Comparison of ENCODE assay signal across 8 cellular contexts in genomic region chr7:3300651-3301471, GRCh38. TPM values are rescaled to one million over a fixed set of nuclear protein-coding genes. Genes with fewer than 3 reads are reported as not detected.
DNase-seq lines count a peak whose midpoint lies in the region; ATAC-seq and TF ChIP-seq lines count a peak whose summit lies in the region.

Gene SDK1 (plus strand): TSS chr7:3301252. CDS start chr7:3301587, 335 bp downstream.

- RAD21 ChIA-PET in HCT116 (lab: Charles Lee; ENCODE audit: low non-redundant PET in 1 of 2, low total read pairs in 2 of 2, uncharacterized antibody in 2 of 2, unreplicated experiment in 2 of 2), result interaction anchor here in 1 of 2 experiments (0.8 kb wide), 1 partner anchor 99 kb away, joined by 3 read pairs; no protein-coding TSS in a partner anchor

- no peaks in the 10 kb centered on the region for H3K79me2 ChIP-seq in HCT116 (ENCODE audit: insufficient read depth, low read length)

- H3K27ac ChIP-seq in HCT116 (ENCODE audit: low read depth, low read length), result no peak within 1 kb of the TSS
- H3K27ac ChIP-seq in left ventricle myocardium inferior (replicated peaks), result peak within 1 kb of the TSS; percentile 38
- no peak within 1 kb of the TSS for H3K27ac ChIP-seq in psoas muscle

- no peak within 1 kb of the TSS for H2AFZ ChIP-seq in HCT116 (ENCODE audit: low read depth, low read length, poor library complexity, severe bottlenecking)

- H3K4me1 ChIP-seq in HCT116 (ENCODE audit: control insufficient read depth in 1 of 2, insufficient read depth in 2 of 2, low read length in 2 of 2), result peaks cover 0 to 2% of the 10 kb centered on the region in 2 experiments; a peak in 1 of 4 replicates
- H3K4me1 ChIP-seq in left ventricle myocardium inferior, result peaks cover 21% of the 10 kb centered on the region
- H3K4me1 ChIP-seq in psoas muscle, result no peaks in the 10 kb centered on the region

- TF ChIP-seq CTCF in HCT116 (IDR thresholded peaks at IDR 0.05 in 2 of 3, conservative IDR thresholded peaks at IDR 0.05 in 1 of 3; ENCODE audit: borderline replicate concordance in 1 of 3, insufficient read depth in 1 of 3, low read depth in 2 of 3, low read length in 2 of 3) (peak; percentile 44 to 74 (median 60); a peak in 5 of 6 replicates), NB4 (IDR thresholded peaks at IDR 0.05; ENCODE audit: low read depth, low read length) (peak; percentile 19), left ventricle myocardium inferior (IDR thresholded peaks at IDR 0.05; ENCODE audit: borderline replicate concordance) (peak; percentile 91), psoas muscle (IDR thresholded peaks at IDR 0.05) (peak; percentile 93)

- TF ChIP-seq RAD21 in HCT116 (IDR thresholded peaks at IDR 0.05; ENCODE audit: low read depth), result peak; percentile 72

- H4K20me1 ChIP-seq in HCT116 (ENCODE audit: insufficient read depth), result no peaks in the 10 kb centered on the region

- intact Hi-C loops in HCT116 (cut with micrococcal nuclease) (loop anchor here (5.0 to 10.0 kb wide), 3 partner anchors 374 to 1334 kb away; no protein-coding TSS in a partner anchor), left ventricle myocardium inferior (cut with micrococcal nuclease) (no loop called here), psoas muscle (cut with DNase I) (loop anchor here in 1 of 2 donors (10.0 kb wide), 1 partner anchor 594 kb away; no protein-coding TSS in a partner anchor)

- H3K9me3 ChIP-seq in HCT116 (ENCODE audit: control insufficient read depth in 1 of 2, insufficient read depth in 1 of 2, low read depth in 1 of 2, low read length in 2 of 2), result no peaks in the 10 kb centered on the region
- H3K9me3 ChIP-seq in left ventricle myocardium inferior (replicated peaks), result no peaks in the 10 kb centered on the region
- H3K9me3 ChIP-seq in psoas muscle, result no peaks in the 10 kb centered on the region

- CTCF ChIA-PET in HCT116 (lab: Charles Lee), result interaction anchor here (1.0 to 1.1 kb wide), 2 partner anchors 11 to 373 kb away, joined by 3 to 4 read pairs; no protein-coding TSS in a partner anchor

- H3K4me3 ChIP-seq in HCT116 (replicated peaks in 1 of 2; ENCODE audit: low read depth in 1 of 2, low read length in 2 of 2) (no peak within 1 kb of the TSS), NB4 (ENCODE audit: low read depth, low read length) (no peak within 1 kb of the TSS), left ventricle myocardium inferior (peak within 1 kb of the TSS; percentile 72), psoas muscle (peak within 1 kb of the TSS; percentile 64)

- no peaks in the 10 kb centered on the region for H3K9me2 ChIP-seq in HCT116 (ENCODE audit: insufficient read depth)

- no TSS peak for BruUV-seq in HCT116 (replicated peaks; lab: Mats Ljungman, UMichigan)

- no peak within 1 kb of the TSS for H3K4me2 ChIP-seq in HCT116 (ENCODE audit: low read length)

- POLR2A ChIA-PET in HCT116 (lab: Charles Lee), result no interaction called here

- WGBS in psoas muscle, 3 donors, result 0 to 1% (median 1%) methylated on average over 40 to 122 of the region's 122 CpGs

- no peak for TF ChIP-seq POLR2A in HCT116 (IDR thresholded peaks at IDR 0.05; ENCODE audit: borderline replicate concordance, extremely low read depth, insufficient read depth, insufficient read length)
- TF ChIP-seq POLR2A in NB4 (IDR thresholded peaks at IDR 0.05; ENCODE audit: extremely low read depth, insufficient read length), result no peak

- in situ Hi-C loops in G401 (cut with HindIII; ENCODE audit: low sequenced_read_pairs), result no loop called here

- H3K36me3 ChIP-seq in HCT116 (ENCODE audit: control insufficient read depth in 1 of 2, insufficient read depth in 2 of 2, low read length in 2 of 2), result no peaks in the 10 kb centered on the region
- H3K36me3 ChIP-seq in left ventricle myocardium inferior, result no peaks in the 10 kb centered on the region
- H3K36me3 ChIP-seq in psoas muscle (ENCODE audit: insufficient read depth in 1 of 2, low read depth in 1 of 2), result no peaks in the 10 kb centered on the region

- H3K27me3 ChIP-seq in HCT116 (ENCODE audit: insufficient read depth, low read length) (peaks cover 37% of the 10 kb centered on the region), left ventricle myocardium inferior (ENCODE audit: low read depth) (peaks cover 28% of the 10 kb centered on the region), psoas muscle (ENCODE audit: insufficient read depth in 3 of 3, low read length in 2 of 3) (peaks cover 0 to 18% (median 0%) of the 10 kb centered on the region in 3 donors)

- DNase-seq in G401 (ENCODE audit: low spot score) (peak; percentile 73), HCT116 (ENCODE audit: low read depth, low spot score) (peak; percentile 71), NB4 (ENCODE audit: low read depth) (peak; percentile 72), SKM-1 treated with dmso at 0.1 percent for 144 hours (lab: John Stamatoyannopoulos, UW; ENCODE audit: unreplicated experiment) (peak; percentile 80), amniotic epithelial cell (ENCODE audit: low read depth) (peak; percentile 81), left ventricle myocardium inferior (peak; percentile 93), psoas muscle (peak; percentile 96), ureter (ENCODE audit: low spot score) (peak; percentile 91)

- ATAC-seq in HCT116 (peak; percentile 95), psoas muscle (peak; percentile 96 to 98 (median 97))

- no peak within 1 kb of the TSS for H3K9ac ChIP-seq in HCT116 (ENCODE audit: low read length)

TF ChIP-seq in HCT116, 20 proteins besides CTCF, POLR2A, EP300 and RAD21:
- peak; percentile 70; the same call in 1 of the 2 replicates for TF ChIP-seq CBX3 (IDR thresholded peaks at IDR 0.05; ENCODE audit: low read depth)
- TF ChIP-seq YY1 (IDR thresholded peaks at IDR 0.05; ENCODE audit: extremely low read depth, insufficient replicate concordance, low read depth, low read length), result peak; percentile 53
- no peak for TF ChIP-seq SRF (IDR thresholded peaks at IDR 0.05; ENCODE audit: low read depth)
- TF ChIP-seq SP1 (IDR thresholded peaks at IDR 0.05; ENCODE audit: low read depth), result peak; percentile 8; the same call in 1 of the 2 replicates
- peak; percentile 61 for TF ChIP-seq EGR1 (IDR thresholded peaks at IDR 0.05; ENCODE audit: low read depth)
- peak; percentile 10 for TF ChIP-seq TCF7L2 (IDR thresholded peaks at IDR 0.05; ENCODE audit: borderline replicate concordance, extremely low read depth, insufficient read depth, insufficient read length)
- no peak for TF ChIP-seq JUND (IDR thresholded peaks at IDR 0.05)
- peak; percentile 95 for TF ChIP-seq MAX (IDR thresholded peaks at IDR 0.05)

RNA-seq across cellular contexts. Expression of gene SDK1, which starts in this region (rescaled TPM):
- total RNA-seq in G401 (2014; rRNA removed; shearing (Covaris generic)), result not detected in 2 replicates
- total RNA-seq in HCT116 (2021; ENCODE audit: unreplicated experiment), result 0.05 TPM
- polyA plus RNA-seq in HCT116 (2012), result not detected in 2 replicates
- 1.3 TPM for total RNA-seq in left ventricle myocardium inferior
- 1 to 10 TPM; 1.3 to 2.4 (median 1.7) TPM for total RNA-seq in psoas muscle
- polyA plus RNA-seq in psoas muscle, result under 1 TPM; 0.31 to 0.62 (median 0.58) TPM
- total RNA-seq in ureter, result 27.3 TPM

Comparison
In these comparisons a context has a peak if more than half of its experiments do, and no peak if none do; other contexts are left out.
1. Peak in DNase-seq in G401; RNA of the gene not detected or under 1 TPM.
2. Peak in DNase-seq and ATAC-seq in HCT116; RNA of the gene not detected or under 1 TPM.
3. H3K4me3 ChIP-seq: peak in left ventricle myocardium inferior (single experiment) and psoas muscle (single experiment); none in HCT116 (0 of 2) and NB4 (single experiment).
4. CTCF ChIP-seq: peak in every context shown above with its lines; median percentile 93 in psoas muscle; 91 in left ventricle myocardium inferior; 60 in HCT116; 19 in NB4.
5. Peak in every context shown above with its lines, with median percentiles within 50 percentile points of each other: DNase-seq.